Comparison of ENCODE assay signal across 21 cellular contexts in genomic region chr22:46961591-46962290, GRCh38.
DNase-seq lines count a peak whose midpoint lies in the region; ATAC-seq and FAIRE-seq lines count a peak whose summit lies in the region.
"Had no signal": no experiment of that assay in that cellular context is flagged by ENCODE, and none has a peak within 500 bp of the region (broad histone marks: within the 10 kb centered on the region; RNA-seq: fewer than 3 reads in every experiment).

No MANE protein-coding gene starts in this region.

- H4K12ac ChIP-seq in trophoblast cell (ENCODE audit: low read depth, low read length) = no peak overlapping the region

- H3K4ac ChIP-seq in trophoblast cell (ENCODE audit: low read depth, low read length) = no peak overlapping the region

- peaks cover 4% of the 10 kb centered on the region for H3K4me1 Mint-ChIP-seq in memory B cell
- H3K4me1 Mint-ChIP-seq in naive thymus-derived CD8-positive, alpha-beta T cell = peaks cover under 1 to 56% (median 36%) of the 10 kb centered on the region in 4 donors

- FAIRE-seq in small intestine (lab: Jason Lieb, UNC) = no peak
- FAIRE-seq: A204.1, G401.6, GM12892 had no signal

- peak overlapping the region; percentile 20 for H3K27ac Mint-ChIP-seq in memory B cell
- peak overlapping the region in 4 of 10 donors; percentile 8 to 75 (median 74) for H3K27ac Mint-ChIP-seq in naive thymus-derived CD8-positive, alpha-beta T cell

- H3K4me3 Mint-ChIP-seq in memory B cell = no peak overlapping the region
- peak overlapping the region in 1 of 10 donors; percentile 15 for H3K4me3 Mint-ChIP-seq in naive thymus-derived CD8-positive, alpha-beta T cell

- ATAC-seq in memory B cell (ENCODE audit: low read depth) = no peak
- ATAC-seq in naive thymus-derived CD8-positive, alpha-beta T cell = no peak
- ATAC-seq: HCT116 had no signal

- H3K27me3 ChIP-seq in small intestine (ENCODE audit: control insufficient read depth in 2 of 2, insufficient read depth in 2 of 2, low read length in 2 of 2) (no peaks in the 10 kb centered on the region), trophoblast cell (ENCODE audit: insufficient read depth, low read length) (no peaks in the 10 kb centered on the region)

- H3K79me1 ChIP-seq in trophoblast cell (ENCODE audit: low read length) = no peaks in the 10 kb centered on the region

- no peak overlapping the region for H2BK120ac ChIP-seq in trophoblast cell (ENCODE audit: insufficient read depth, low read length, poor library complexity)

- H3K79me2 ChIP-seq in trophoblast cell (ENCODE audit: control insufficient read depth, insufficient read depth, low read length, poor library complexity) = no peaks in the 10 kb centered on the region

- no peak overlapping the region for H2BK5ac ChIP-seq in trophoblast cell (ENCODE audit: low read depth, low read length, poor library complexity)

- no peak overlapping the region for H3K18ac ChIP-seq in trophoblast cell (ENCODE audit: low read length)

- no peak overlapping the region for H3K23ac ChIP-seq in trophoblast cell (ENCODE audit: low read length)

- H4K91ac ChIP-seq in trophoblast cell (ENCODE audit: low read depth, low read length) = no peak overlapping the region

- no peaks in the 10 kb centered on the region for H3K9me3 Mint-ChIP-seq in memory B cell
- H3K9me3 Mint-ChIP-seq in naive thymus-derived CD8-positive, alpha-beta T cell = peaks cover 0 to 1% (median 0%) of the 10 kb centered on the region in 9 donors

- H2BK12ac ChIP-seq in trophoblast cell (ENCODE audit: low read length) = no peak overlapping the region

- no peak overlapping the region for H3K4me3 ChIP-seq in Jurkat, Clone E6-1 (ENCODE audit: low read length)
- H3K4me3 ChIP-seq in small intestine (ENCODE audit: low read depth in 1 of 2, low read length in 2 of 2) = no peak overlapping the region
- no peak overlapping the region for H3K4me3 ChIP-seq in trophoblast cell (ENCODE audit: low read depth, low read length)

- no peak overlapping the region for H2AFZ ChIP-seq in trophoblast cell (ENCODE audit: insufficient read depth, low read length, poor library complexity)

- WGBS in small intestine, 3 donors = 87 to 95% (median 94%) methylated on average over 17 of the region's 17 CpGs
- no CpG with 5 or more reads among the region's 17 CpGs for WGBS in trophoblast cell (ENCODE audit: extremely low coverage, insufficient coverage, insufficient read length)

- H3K27me3 Mint-ChIP-seq in memory B cell = no peaks in the 10 kb centered on the region
- H3K27me3 Mint-ChIP-seq in naive thymus-derived CD8-positive, alpha-beta T cell = no peaks in the 10 kb centered on the region

- H3K9ac ChIP-seq in trophoblast cell (ENCODE audit: low read length) = no peak overlapping the region

- POLR2A ChIA-PET in naive thymus-derived CD8-positive, alpha-beta T cell (lab: Charles Lee) = no interaction called here

- H3K4me1 ChIP-seq in small intestine (ENCODE audit: control insufficient read depth in 2 of 2, insufficient read depth in 1 of 2, low read depth in 1 of 2, low read length in 1 of 2) (no peaks in the 10 kb centered on the region), trophoblast cell (ENCODE audit: control insufficient read depth in 1 of 2, insufficient read depth in 2 of 2, low read length in 2 of 2) (no peaks in the 10 kb centered on the region)

- peak; percentile 22 for DNase-seq in NCI-H510A treated with DMSO at 0.1 percent for 48 hours (lab: John Stamatoyannopoulos, UW)
- DNase-seq in NCI-H510A (lab: John Stamatoyannopoulos, UW) = no peak
- DNase-seq in Jurkat, Clone E6-1 (ENCODE audit: low read depth, low spot score) = peak; percentile 9
- no peak for DNase-seq in memory B cell (ENCODE audit: low spot score in 2 of 2)
- DNase-seq in stimulated activated CD8-positive, alpha-beta memory T cell treated with anti-CD3 and anti-CD28 coated beads, Interleukin-4, amount 100 ng/mL, for 48 hours = peak; percentile 18
- DNase-seq in small intestine = no peak
- no peak for DNase-seq in trophoblast cell
- no peak for DNase-seq in naive thymus-derived CD8-positive, alpha-beta T cell
- DNase-seq: GOT3, KG1, NCI-H1092, NCI-H146, NCI-H2029 treated with DMSO at 0.1 percent for 48 hours, NCI-H748 treated with DMSO at 0.1 percent for 48 hours had no signal

- H3K27ac ChIP-seq in small intestine (ENCODE audit: low read depth in 1 of 2, low read length in 1 of 2) = no peak overlapping the region
- no peak overlapping the region for H3K27ac ChIP-seq in trophoblast cell (ENCODE audit: low read depth, low read length)
- H3K27ac ChIP-seq: C4-2B, HL-60, RWPE1 had no signal

- no peak overlapping the region for H4K8ac ChIP-seq in trophoblast cell (ENCODE audit: low read depth, low read length)

- peaks cover 13% of the 10 kb centered on the region for H3K36me3 Mint-ChIP-seq in memory B cell
- peaks cover 0 to 25% (median 0%) of the 10 kb centered on the region in 3 donors for H3K36me3 Mint-ChIP-seq in naive thymus-derived CD8-positive, alpha-beta T cell

- no peak overlapping the region for H2AK5ac ChIP-seq in trophoblast cell (ENCODE audit: low read length)

- no peak overlapping the region for H3K4me2 ChIP-seq in trophoblast cell (ENCODE audit: low read length)

- no peak overlapping the region for H3K14ac ChIP-seq in trophoblast cell (ENCODE audit: low read length)

- H3K9me3 ChIP-seq in small intestine (ENCODE audit: control insufficient read depth, low read depth) (no peaks in the 10 kb centered on the region), trophoblast cell (ENCODE audit: insufficient read depth, low read depth, low read length) (no peaks in the 10 kb centered on the region)

- H3K36me3 ChIP-seq in small intestine (ENCODE audit: control insufficient read depth in 2 of 2, insufficient read depth in 2 of 2, low read length in 2 of 2) = no peaks in the 10 kb centered on the region
- H3K36me3 ChIP-seq in trophoblast cell (ENCODE audit: control insufficient read depth in 1 of 2, insufficient read depth in 2 of 2, low read length in 2 of 2) = no peaks in the 10 kb centered on the region

Comparison
In these comparisons a context has a peak if more than half of its experiments do, and no peak if none do; other contexts are left out.
1. DNase-seq: peak in NCI-H510A treated with DMSO at 0.1 percent for 48 hours (single experiment), Jurkat, Clone E6-1 (single experiment) and stimulated activated CD8-positive, alpha-beta memory T cell treated with anti-CD3 and anti-CD28 coated beads, Interleukin-4, amount 100 ng/mL, for 48 hours (single experiment); none in NCI-H510A (single experiment), memory B cell (0 of 2), small intestine (single experiment), trophoblast cell (0 of 2) and naive thymus-derived CD8-positive, alpha-beta T cell (0 of 10).